16 cellular contexts compared by ENCODE assay signal in the genomic region with DNA sequence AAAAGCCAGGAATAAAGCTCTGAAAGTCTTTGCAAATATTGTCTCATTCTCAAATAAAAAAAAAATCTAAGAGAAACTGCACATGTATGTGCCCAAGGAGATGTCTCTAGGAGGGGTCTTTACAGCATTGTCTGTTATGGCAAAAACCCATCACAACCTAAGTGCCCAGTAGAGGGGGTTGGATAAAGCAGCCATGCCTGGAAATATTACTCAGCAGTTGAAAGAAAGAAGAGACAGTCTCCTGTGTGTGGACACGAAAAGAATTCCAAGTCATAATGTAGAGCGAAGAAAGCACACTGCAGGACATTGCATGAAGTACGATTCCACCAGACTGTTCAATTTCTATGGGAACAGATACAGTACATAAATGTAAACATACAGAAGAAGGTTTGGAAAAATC. TPM values are rescaled to one million over a fixed set of nuclear protein-coding genes. Genes with fewer than 3 reads are reported as not detected.
DNase-seq lines count a peak whose midpoint lies in the region; ATAC-seq and TF ChIP-seq lines count a peak whose summit lies in the region.
"Had no signal": no experiment of that assay in that cellular context is flagged by ENCODE, and none has a peak within 500 bp of the region (broad histone marks: within the 10 kb centered on the region; RNA-seq: fewer than 3 reads in every experiment).

No MANE protein-coding gene starts in this region.

- H2AFZ ChIP-seq in PC-9 = no peak overlapping the region

- H3K27me3 Mint-ChIP-seq in progenitor cell of endocrine pancreas = no peaks in the 10 kb centered on the region

- TF ChIP-seq CTCF in PC-9 (conservative IDR thresholded peaks at IDR 0.05) (peak; percentile 46; the same call in 1 of the 2 replicates), progenitor cell of endocrine pancreas (IDR thresholded peaks at IDR 0.05; ENCODE audit: unreplicated experiment) (no peak), adrenal gland (IDR thresholded peaks at IDR 0.05) (no peak)

- peaks cover 7% of the 10 kb centered on the region for H3K4me1 Mint-ChIP-seq in progenitor cell of endocrine pancreas (ENCODE audit: low read depth)

- POLR2A ChIA-PET in PC-9 (lab: Charles Lee; ENCODE audit: unreplicated experiment) = no interaction called here

- H3K36me3 ChIP-seq in PC-9 (ENCODE audit: low read depth) (no peaks in the 10 kb centered on the region), adrenal gland (replicated peaks in 1 of 2) (no peaks in the 10 kb centered on the region)
- H3K36me3 ChIP-seq: esophagus muscularis mucosa, SJCRH30 had no signal

- H4K20me1 ChIP-seq in PC-9 (ENCODE audit: insufficient read depth) = no peaks in the 10 kb centered on the region

- 0 out of 2 replicates have a peak overlapping the region, but pooled peaks have one; percentile 49 for H3K4me2 ChIP-seq in PC-9

- peak; percentile 15 to 22 for DNase-seq in NCI-H524 (lab: John Stamatoyannopoulos, UW)
- DNase-seq in NCI-H524 treated with DMSO at 0.1 percent for 48 hours (lab: John Stamatoyannopoulos, UW) = no peak
- no peak for DNase-seq in PC-9
- DNase-seq in dedifferentiated amniotic fluid mesenchymal stem cell (ENCODE audit: extremely low spot score) = peak; percentile 35
- DNase-seq in progenitor cell of endocrine pancreas (ENCODE audit: low spot score, unreplicated experiment) = no peak
- no peak for DNase-seq in adrenal gland
- DNase-seq in T-helper 1 cell = no peak
- DNase-seq: 8988T; activated naive CD4-positive, alpha-beta T cell; NCI-H526; nucleus accumbens; SJCRH30; stimulated activated CD4-positive, alpha-beta T cell treated with anti-CD3 and anti-CD28 coated beads, Interleukin-12 subunit alpha, Interleukin-12 subunit beta, amount 100 ng/mL, for 4 hours had no signal

- H3K27ac Mint-ChIP-seq in progenitor cell of endocrine pancreas = peak overlapping the region; percentile 19
- H3K27ac Mint-ChIP-seq: memory B cell had no signal

- H3K4me3 ChIP-seq in PC-9 (no peak overlapping the region), adrenal gland (no peak overlapping the region)
- H3K4me3 ChIP-seq: esophagus muscularis mucosa, SJCRH30 had no signal

- no peaks in the 10 kb centered on the region for H3K9me2 ChIP-seq in PC-9 (ENCODE audit: insufficient read depth)

- ATAC-seq in GM18873 (IDR thresholded peaks at IDR 0.05; ENCODE audit: low FRiP score, unreplicated experiment) = no peak

- H3K36me3 Mint-ChIP-seq in progenitor cell of endocrine pancreas (ENCODE audit: insufficient read depth) = no peaks in the 10 kb centered on the region
- H3K36me3 Mint-ChIP-seq: memory B cell had no signal

- H3F3A ChIP-seq in PC-9 (ENCODE audit: insufficient read depth, low read depth) = peaks cover 54% of the 10 kb centered on the region

- H3K79me2 ChIP-seq in PC-9 (ENCODE audit: low read depth) = no peaks in the 10 kb centered on the region

- H3K27me3 ChIP-seq in PC-9 (ENCODE audit: insufficient read depth, low read depth) = no peaks in the 10 kb centered on the region
- H3K27me3 ChIP-seq in adrenal gland = no peaks in the 10 kb centered on the region
- H3K27me3 ChIP-seq: esophagus muscularis mucosa, SJCRH30 had no signal

- no peaks in the 10 kb centered on the region for H3K9me3 Mint-ChIP-seq in progenitor cell of endocrine pancreas (ENCODE audit: low read depth)
- H3K9me3 Mint-ChIP-seq: memory B cell had no signal

- intact Hi-C loops in PC-9 (cut with micrococcal nuclease; ENCODE audit: unreplicated experiment) = no loop called here
- intact Hi-C loops in adrenal gland (cut with DNase I) = no loop called here

- CTCF ChIA-PET in PC-9 (lab: Charles Lee) = no interaction called here

- H3K27ac ChIP-seq in PC-9 (0 out of 2 replicates have a peak overlapping the region, but pooled peaks have one; percentile 78), adrenal gland (no peak overlapping the region)
- H3K27ac ChIP-seq: SJCRH30 had no signal

- H3K4me1 ChIP-seq in PC-9 (replicated peaks; ENCODE audit: insufficient read depth) (peaks cover 64% of the 10 kb centered on the region), adrenal gland (replicated peaks in 1 of 2) (peaks cover 9 to 25% of the 10 kb centered on the region in 2 donors)

- WGBS in adrenal gland, 4 donors = 74 to 84% (median 76%) methylated on average over 3 of the region's 3 CpGs

- no peak for TF ChIP-seq POLR2A in adrenal gland (IDR thresholded peaks at IDR 0.05)

- H3K4me3 Mint-ChIP-seq in progenitor cell of endocrine pancreas (ENCODE audit: low read depth) = no peak overlapping the region
- H3K4me3 Mint-ChIP-seq: memory B cell had no signal

- H3K9me3 ChIP-seq in PC-9 (ENCODE audit: insufficient read depth, low read depth) = no peaks in the 10 kb centered on the region
- H3K9me3 ChIP-seq in adrenal gland (replicated peaks in 1 of 3) = no peaks in the 10 kb centered on the region
- H3K9me3 ChIP-seq: esophagus muscularis mucosa, SJCRH30 had no signal

- BruUV-seq in PC-9 (replicated peaks; lab: Mats Ljungman, UMichigan) = no TSS peak

RNA-seq across cellular contexts. Expression of a gene that starts 7.3 kb away (rescaled TPM):
- total RNA-seq in PC-9 (2021) (286 and 333 TPM in 2 replicates), progenitor cell of endocrine pancreas (0.72 and 1.3 TPM in 2 replicates), adrenal gland (100 to 1,000 TPM in 6 of 8 donors, 10 to 100 TPM in 2; 41.9 to 262 (median 149) TPM)
- polyA plus RNA-seq in adrenal gland = 10 to 100 TPM; 32.1 to 60.8 (median 46.9) TPM

Comparison
In these comparisons a context has a peak if more than half of its experiments do, and no peak if none do; other contexts are left out.
1. DNase-seq: peak in NCI-H524 (2 of 2) and dedifferentiated amniotic fluid mesenchymal stem cell (single experiment); none in NCI-H524 treated with DMSO at 0.1 percent for 48 hours (single experiment), PC-9 (0 of 2), progenitor cell of endocrine pancreas (single experiment), adrenal gland (0 of 7) and T-helper 1 cell (0 of 5).
2. RNA of a gene that starts 7.3 kb away (total RNA-seq): 286 to 333 TPM in PC-9 and 41.9 to 262 TPM in adrenal gland; 0.72 to 1.3 TPM in progenitor cell of endocrine pancreas; every median in the first group is over 10 times any median in the second.